Comparison of ENCODE assay signal across 18 cellular contexts in the genomic region with DNA sequence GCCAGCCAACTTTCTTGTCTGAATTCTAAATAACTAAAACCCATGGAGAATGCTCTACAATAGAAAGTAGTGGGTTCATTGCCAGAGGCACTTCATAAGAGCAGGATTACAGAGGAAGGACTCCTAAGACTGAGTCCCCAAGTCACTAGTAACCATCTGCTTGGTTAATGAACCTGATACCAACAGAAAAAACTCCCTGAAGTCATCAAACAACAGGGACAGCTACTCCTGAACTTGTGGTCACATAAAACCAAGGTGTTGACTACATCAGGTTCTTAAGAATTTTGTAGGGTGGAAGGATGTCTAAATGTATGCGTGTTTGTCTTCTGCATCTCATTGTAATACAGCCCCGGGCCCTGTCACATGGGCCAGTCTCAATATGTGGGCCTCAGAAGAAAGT.
DNase-seq lines count a peak whose midpoint lies in the region; ATAC-seq and TF ChIP-seq lines count a peak whose summit lies in the region.
"Had no signal": no experiment of that assay in that cellular context is flagged by ENCODE, and none has a peak within 500 bp of the region (broad histone marks: within the 10 kb centered on the region; RNA-seq: fewer than 3 reads in every experiment).

No MANE protein-coding gene starts in this region.

- H3K27me3 ChIP-seq in left ventricle myocardium inferior (ENCODE audit: low read depth), result no peaks in the 10 kb centered on the region
- H3K27me3 ChIP-seq: BE2C had no signal

- no peaks in the 10 kb centered on the region for H3K36me3 Mint-ChIP-seq in activated CD4-positive, alpha-beta T cell treated with anti-CD3 and anti-CD28 coated beads for 36 hours (ENCODE audit: low read depth)
- H3K36me3 Mint-ChIP-seq in activated T-helper 17 cell treated with anti-CD3 and anti-CD28 coated beads, Interleukin-2, amount 50 U/mL, for 72 hours (ENCODE audit: low read depth), result no peaks in the 10 kb centered on the region
- H3K36me3 Mint-ChIP-seq: CD4-positive, alpha-beta memory T cell had no signal

- H3K9me3 ChIP-seq in left ventricle myocardium inferior (replicated peaks), result peaks cover 5% of the 10 kb centered on the region
- H3K9me3 ChIP-seq: BE2C had no signal

- POLR2A ChIA-PET in activated CD4-positive, alpha-beta T cell treated with anti-CD3 and anti-CD28 coated beads for 36 hours (lab: Charles Lee), result no interaction called here

- H3K4me1 ChIP-seq in left ventricle myocardium inferior, result peaks cover 13% of the 10 kb centered on the region

- no peak overlapping the region for H3K4me3 ChIP-seq in left ventricle myocardium inferior

- H3K4me1 Mint-ChIP-seq in activated CD4-positive, alpha-beta T cell treated with anti-CD3 and anti-CD28 coated beads for 36 hours, result peaks cover 19% of the 10 kb centered on the region
- H3K4me1 Mint-ChIP-seq in activated T-helper 17 cell treated with anti-CD3 and anti-CD28 coated beads, Interleukin-2, amount 50 U/mL, for 72 hours, result no peaks in the 10 kb centered on the region
- H3K4me1 Mint-ChIP-seq: CD4-positive, alpha-beta memory T cell had no signal

- no peak overlapping the region for H3K4me3 Mint-ChIP-seq in activated CD4-positive, alpha-beta T cell treated with anti-CD3 and anti-CD28 coated beads for 36 hours
- H3K4me3 Mint-ChIP-seq in activated T-helper 17 cell treated with anti-CD3 and anti-CD28 coated beads, Interleukin-2, amount 50 U/mL, for 72 hours, result no peak overlapping the region
- H3K4me3 Mint-ChIP-seq: CD4-positive, alpha-beta memory T cell; HFFc6 had no signal

- CTCF ChIA-PET in activated CD4-positive, alpha-beta T cell treated with anti-CD3 and anti-CD28 coated beads for 36 hours (lab: Charles Lee), result no interaction called here

- peak; percentile 82 for ATAC-seq in activated CD4-positive, alpha-beta T cell treated with anti-CD3 and anti-CD28 coated beads for 36 hours
- peak; percentile 70 for ATAC-seq in activated T-helper 17 cell treated with anti-CD3 and anti-CD28 coated beads, Interleukin-2, amount 50 U/mL, for 72 hours (replicated peaks)
- ATAC-seq in stimulated activated naive CD8-positive, alpha-beta T cell treated with anti-CD3 and anti-CD28 coated beads, Interleukin-15, Interleukin-2, amounts not matched to agents 100 U/mL and 50 U/mL, for 24 hours, result peak; percentile 81
- ATAC-seq in GM21515 (IDR thresholded peaks at IDR 0.05; ENCODE audit: unreplicated experiment), result no peak

- intact Hi-C loops in activated CD4-positive, alpha-beta T cell treated with anti-CD3 and anti-CD28 coated beads for 36 hours (cut with DNase I, micrococcal nuclease), result loop anchor here (1.0 kb wide), 1 partner anchor 49 kb away; no protein-coding TSS in a partner anchor
- intact Hi-C loops in left ventricle myocardium inferior (cut with micrococcal nuclease), result no loop called here
- intact Hi-C loops in cardiac septum (cut with DNase I), result no loop called here

- no peaks in the 10 kb centered on the region for H3K9me3 Mint-ChIP-seq in activated CD4-positive, alpha-beta T cell treated with anti-CD3 and anti-CD28 coated beads for 36 hours (ENCODE audit: low read depth)
- no peaks in the 10 kb centered on the region for H3K9me3 Mint-ChIP-seq in activated T-helper 17 cell treated with anti-CD3 and anti-CD28 coated beads, Interleukin-2, amount 50 U/mL, for 72 hours
- H3K9me3 Mint-ChIP-seq: HFFc6 had no signal

- H3K36me3 ChIP-seq in left ventricle myocardium inferior, result no peaks in the 10 kb centered on the region
- H3K36me3 ChIP-seq: BE2C had no signal

- H3K27ac ChIP-seq in left ventricle myocardium inferior (replicated peaks), result peak overlapping the region; percentile 16
- H3K27ac ChIP-seq: KMS-11 had no signal

- peak overlapping the region; percentile 68 for H3K27ac Mint-ChIP-seq in activated CD4-positive, alpha-beta T cell treated with anti-CD3 and anti-CD28 coated beads for 36 hours
- H3K27ac Mint-ChIP-seq in activated T-helper 17 cell treated with anti-CD3 and anti-CD28 coated beads, Interleukin-2, amount 50 U/mL, for 72 hours, result peak overlapping the region; percentile 7
- H3K27ac Mint-ChIP-seq: CD4-positive, alpha-beta memory T cell; HFFc6 had no signal

- TF ChIP-seq CTCF in left ventricle myocardium inferior (IDR thresholded peaks at IDR 0.05; ENCODE audit: borderline replicate concordance), result no peak

- DNase-seq in activated CD4-positive, alpha-beta T cell treated with anti-CD3 and anti-CD28 coated beads for 36 hours, result peak; percentile 35
- no peak for DNase-seq in activated CD4-positive, alpha-beta T cell treated with anti-CD3 and anti-CD28 coated beads, Interleukin-2, amount 50 U/mL, for 4 hours
- no peak for DNase-seq in left ventricle myocardium inferior
- DNase-seq in cardiac septum (ENCODE audit: low spot score), result no peak
- DNase-seq in stimulated activated naive CD8-positive, alpha-beta T cell treated with anti-CD3 and anti-CD28 coated beads, Interleukin-15, Interleukin-2, amounts not matched to agents 100 U/mL and 50 U/mL, for 24 hours, result peak; percentile 11
- no peak for DNase-seq in cerebellar nuclear complex (lab: John Stamatoyannopoulos, UW)
- DNase-seq: 8988T; BE2C; Calu3; CD4-positive, alpha-beta memory T cell; DMS53; HFFc6; NCI-H1436; NCI-H2081 treated with DMSO at 0.1 percent for 48 hours; NCI-H2227 treated with DMSO at 0.1 percent for 48 hours had no signal

- peaks cover 10% of the 10 kb centered on the region for H3K27me3 Mint-ChIP-seq in activated CD4-positive, alpha-beta T cell treated with anti-CD3 and anti-CD28 coated beads for 36 hours
- peaks cover 7% of the 10 kb centered on the region for H3K27me3 Mint-ChIP-seq in activated T-helper 17 cell treated with anti-CD3 and anti-CD28 coated beads, Interleukin-2, amount 50 U/mL, for 72 hours

Comparison
In these comparisons a context has a peak if more than half of its experiments do, and no peak if none do; other contexts are left out.
1. DNase-seq: peak in activated CD4-positive, alpha-beta T cell treated with anti-CD3 and anti-CD28 coated beads for 36 hours (single experiment) and stimulated activated naive CD8-positive, alpha-beta T cell treated with anti-CD3 and anti-CD28 coated beads, Interleukin-15, Interleukin-2, amounts not matched to agents 100 U/mL and 50 U/mL, for 24 hours (single experiment); none in activated CD4-positive, alpha-beta T cell treated with anti-CD3 and anti-CD28 coated beads, Interleukin-2, amount 50 U/mL, for 4 hours (0 of 2), left ventricle myocardium inferior (single experiment), cardiac septum (single experiment) and cerebellar nuclear complex (0 of 2).
2. intact Hi-C loops: an anchor here in activated CD4-positive, alpha-beta T cell treated with anti-CD3 and anti-CD28 coated beads for 36 hours (1.0 kb wide); none called in left ventricle myocardium inferior and cardiac septum.